9 cellular contexts compared by ENCODE assay signal in genomic region chr1:226549094-226549936, GRCh38. TPM values are rescaled to one million over a fixed set of nuclear protein-coding genes. Genes with fewer than 3 reads are reported as not detected.
DNase-seq lines count a peak whose midpoint lies in the region; ATAC-seq and TF ChIP-seq lines count a peak whose summit lies in the region.
"Had no signal": no experiment of that assay in that cellular context is flagged by ENCODE, and none has a peak within 500 bp of the region (broad histone marks: within the 10 kb centered on the region; RNA-seq: fewer than 3 reads in every experiment).

No MANE protein-coding gene starts in this region.

- H3K4me1 ChIP-seq in BLaER1: peaks cover 23% of the 10 kb centered on the region
- peaks cover 5% of the 10 kb centered on the region for H3K4me1 ChIP-seq in HUES64 (ENCODE audit: insufficient read depth, low read length)
- H3K4me1 ChIP-seq in ascending aorta: peaks cover 0 to 18% of the 10 kb centered on the region in 2 donors
- H3K4me1 ChIP-seq in lung (ENCODE audit: control insufficient read depth in 2 of 2, insufficient read depth in 2 of 2, low read length in 2 of 2): peaks cover 0 to 14% of the 10 kb centered on the region in 2 donors
- H3K4me1 ChIP-seq in upper lobe of right lung: peaks cover 20% of the 10 kb centered on the region

- H3K27ac ChIP-seq in BLaER1: no peak overlapping the region
- H3K27ac ChIP-seq in HUES64 (ENCODE audit: low read depth, low read length): no peak overlapping the region
- peak overlapping the region in 1 of 2 donors; percentile 53 for H3K27ac ChIP-seq in ascending aorta
- H3K27ac ChIP-seq in lung (ENCODE audit: low read depth in 1 of 2, low read length in 1 of 2): no peak overlapping the region
- no peak overlapping the region for H3K27ac ChIP-seq in upper lobe of right lung

- TF ChIP-seq CTCF in ascending aorta (IDR thresholded peaks at IDR 0.05) (no peak), lung (IDR thresholded peaks at IDR 0.05; ENCODE audit: control extremely low read depth, extremely low read depth) (no peak), upper lobe of right lung (IDR thresholded peaks at IDR 0.05) (no peak)

- no peak for ATAC-seq in lung (ENCODE audit: insufficient read depth, low FRiP score)
- no peak for ATAC-seq in upper lobe of right lung

- intact Hi-C loops in ascending aorta (cut with DNase I): loop anchor here (2.0 to 10.0 kb wide), 5 partner anchors 19 to 278 kb away; partner anchors contain the start of genes ITPKB and LIN9
- intact Hi-C loops in upper lobe of right lung (cut with DNase I): no loop called here

- H3K36me3 ChIP-seq in BLaER1 (no peaks in the 10 kb centered on the region), HUES64 (ENCODE audit: insufficient read depth, low read length) (no peaks in the 10 kb centered on the region), ascending aorta (no peaks in the 10 kb centered on the region), lung (ENCODE audit: control insufficient read depth in 2 of 2, insufficient read depth in 2 of 2, low read length in 2 of 2) (no peaks in the 10 kb centered on the region), upper lobe of right lung (no peaks in the 10 kb centered on the region)

- H3K27me3 ChIP-seq in BLaER1: peaks cover 45% of the 10 kb centered on the region
- H3K27me3 ChIP-seq in HUES64 (ENCODE audit: insufficient read depth, low read length): peaks cover 78% of the 10 kb centered on the region
- H3K27me3 ChIP-seq in ascending aorta: no peaks in the 10 kb centered on the region
- peaks cover 3% of the 10 kb centered on the region for H3K27me3 ChIP-seq in lung (ENCODE audit: control insufficient read depth, insufficient read depth)
- peaks cover 20% of the 10 kb centered on the region for H3K27me3 ChIP-seq in upper lobe of right lung

- 1% methylated on average over 73 of the region's 73 CpGs for WGBS in HUES64
- WGBS in lung, 2 donors: 1 to 2% methylated on average over 56 to 73 of the region's 73 CpGs

- peak overlapping the region; percentile 98 for H3K4me2 ChIP-seq in BLaER1

- DNase-seq in ascending aorta (ENCODE audit: low spot score in 2 of 2) (no peak), lung (ENCODE audit: low spot score) (no peak), upper lobe of right lung (no peak), NCI-H1105 treated with DMSO at 0.1 percent for 48 hours (lab: John Stamatoyannopoulos, UW) (no peak), NCI-H2227 treated with DMSO at 0.1 percent for 48 hours (lab: John Stamatoyannopoulos, UW) (no peak)
- no peak for DNase-seq in stimulated activated naive CD4-positive, alpha-beta T cell treated with Interleukin-2 at 50 U/mL for 16 hours (lab: John Stamatoyannopoulos, UW)

- 0 out of 2 replicates have a peak overlapping the region, but pooled peaks have one; percentile 42 for H3K9ac ChIP-seq in BLaER1
- H3K9ac ChIP-seq in HUES64 (ENCODE audit: low read depth, low read length): no peak overlapping the region; the same call in 1 of the 2 replicates

- peaks cover 21% of the 10 kb centered on the region for H4K20me1 ChIP-seq in BLaER1

- peak overlapping the region; percentile 69 for H3K4me3 ChIP-seq in BLaER1
- H3K4me3 ChIP-seq in HUES64 (ENCODE audit: low read length): peak overlapping the region; percentile 54
- peak overlapping the region; percentile 65 to 68 for H3K4me3 ChIP-seq in ascending aorta
- peak overlapping the region; percentile 15 for H3K4me3 ChIP-seq in lung
- peak overlapping the region; percentile 48 for H3K4me3 ChIP-seq in upper lobe of right lung

- H3K9me3 ChIP-seq in BLaER1: no peaks in the 10 kb centered on the region
- no peaks in the 10 kb centered on the region for H3K9me3 ChIP-seq in HUES64 (ENCODE audit: insufficient read depth, low read depth, low read length)
- H3K9me3 ChIP-seq in ascending aorta: no peaks in the 10 kb centered on the region
- no peaks in the 10 kb centered on the region for H3K9me3 ChIP-seq in lung (ENCODE audit: control insufficient read depth in 2 of 2, insufficient read depth in 1 of 2, low read length in 1 of 2)
- no peaks in the 10 kb centered on the region for H3K9me3 ChIP-seq in upper lobe of right lung

RNA-seq across cellular contexts. Expression of gene STUM, which starts 0.8 kb away (rescaled TPM):
- polyA plus RNA-seq in HUES64 (2013, experiment 1 of 2): 0.15 TPM
- polyA plus RNA-seq in HUES64 (2013, experiment 2 of 2): 0.44 TPM
- total RNA-seq in ascending aorta (3.0 TPM), lung (under 1 TPM; 0.51 to 0.58 TPM), upper lobe of right lung (0.49 TPM)
- under 1 TPM; 0.09 to 0.45 TPM for polyA plus RNA-seq in lung
- total RNA-seq: activated naive CD4-positive, alpha-beta T cell treated with anti-CD3 and anti-CD28 coated beads, Interleukin-2, amount 50 U/mL, for 72 hours had no signal

Comparison
In these comparisons a context has a peak if more than half of its experiments do, and no peak if none do; other contexts are left out.
1. H3K4me3 ChIP-seq: peak in every context shown above with its lines; median percentile 69 in BLaER1; 66 in ascending aorta; 54 in HUES64; 48 in upper lobe of right lung; 15 in lung.